In the genomic region with DNA sequence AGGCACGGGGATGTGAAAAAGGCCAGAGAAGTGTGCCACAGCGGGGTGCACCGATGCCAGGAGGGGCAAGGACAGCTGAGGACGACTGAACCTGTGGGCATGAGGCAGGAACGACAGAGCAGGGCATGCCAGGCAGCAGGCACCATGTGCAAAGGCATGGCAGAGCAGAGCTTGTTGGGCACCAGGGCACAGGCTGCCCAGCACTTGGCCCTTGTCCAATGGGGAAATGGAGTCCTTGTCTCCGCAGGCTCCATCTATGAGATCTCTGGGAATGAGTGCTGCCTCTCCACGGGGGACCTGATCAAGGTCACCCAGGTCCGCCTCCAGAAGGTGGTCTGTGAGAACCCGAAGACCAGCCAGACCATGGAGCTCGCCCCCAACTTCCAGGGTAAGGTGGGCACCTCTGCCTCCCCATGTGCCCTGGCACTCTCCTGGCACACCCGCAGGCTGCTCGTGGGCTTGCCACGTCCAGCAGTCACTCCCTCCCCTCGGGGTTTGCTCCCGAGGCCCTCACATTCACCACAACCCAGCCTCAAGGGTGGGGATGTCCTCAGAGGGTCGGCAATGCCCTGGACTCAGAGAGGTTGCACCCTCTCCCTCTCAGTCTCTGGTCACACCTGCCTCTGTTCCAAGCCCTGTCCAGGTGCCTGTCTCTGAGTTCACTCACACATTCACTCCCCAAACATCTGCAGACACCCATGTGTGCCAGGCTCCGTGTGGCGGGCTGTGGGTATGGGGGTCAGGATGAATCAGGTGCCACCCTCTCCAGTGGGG, we compare ENCODE assay signal across 1 cellular context.
TF ChIP-seq lines count a peak whose summit lies in the region.

No MANE protein-coding gene starts in this region.

TF ChIP-seq in HepG2, 621 proteins besides CTCF, POLR2A, EP300 and RAD21:
- TF ChIP-seq HNRNPL (IDR thresholded peaks at IDR 0.05; ENCODE audit: low read depth, low read length): peak; percentile 42; the same call in 1 of the 2 replicates
- no peak for TF ChIP-seq CBX5 (CRISPR knock-in tag; IDR thresholded peaks at IDR 0.05; ENCODE audit: borderline replicate concordance)
- no peak for TF ChIP-seq POLR2AphosphoS5 (IDR thresholded peaks at IDR 0.05; ENCODE audit: low read depth, low read length)
